In the genomic region with DNA sequence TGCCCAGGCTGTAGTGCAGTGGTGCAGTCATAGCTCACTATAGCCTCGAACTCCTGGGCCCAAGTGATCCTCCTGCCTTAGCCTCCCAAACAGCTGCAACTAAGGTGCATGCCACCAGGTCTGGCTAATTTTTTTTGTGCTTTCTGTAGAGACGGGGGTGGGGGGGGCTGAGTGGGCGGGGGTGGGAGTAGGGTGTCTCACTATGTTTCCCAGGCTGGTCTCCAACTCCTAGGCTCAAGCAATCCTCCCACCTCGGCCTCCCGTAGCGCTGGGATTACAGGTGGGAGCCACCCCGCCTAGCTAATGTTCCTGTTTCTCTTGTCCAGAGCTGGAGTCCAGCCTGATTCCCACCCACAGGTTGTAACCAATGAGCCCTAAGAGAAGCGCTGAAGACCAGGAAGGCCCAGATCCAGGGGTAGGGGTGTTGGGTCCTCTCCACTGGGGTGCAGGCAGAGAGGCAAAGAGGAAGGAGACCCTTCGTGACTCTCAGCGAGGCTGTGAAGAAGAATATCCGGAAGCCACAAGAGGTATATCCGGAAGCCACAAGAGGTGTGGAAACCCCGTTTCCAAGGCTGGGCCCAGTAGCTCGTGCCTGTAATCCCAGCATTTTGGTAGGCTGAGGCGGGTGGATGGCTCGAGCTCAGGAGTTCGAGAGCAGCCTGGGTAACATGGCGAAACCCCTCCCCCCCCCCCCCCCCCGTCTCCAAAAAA, we compare ENCODE assay signal across 8 cellular contexts.
DNase-seq lines count a peak whose midpoint lies in the region.

No MANE protein-coding gene starts in this region.

- no peaks in the 10 kb centered on the region for H3K9me3 Mint-ChIP-seq in activated naive CD8-positive, alpha-beta T cell (ENCODE audit: low read depth)

- DNase-seq in NCI-H2227 (lab: John Stamatoyannopoulos, UW; ENCODE audit: unreplicated experiment): peak; percentile 64
- no peak for DNase-seq in NCI-H2227 treated with DMSO at 0.1 percent for 48 hours (lab: John Stamatoyannopoulos, UW)
- peak; percentile 67 for DNase-seq in SHP77 treated with DMSO at 0.1 percent for 48 hours (lab: John Stamatoyannopoulos, UW)
- peak; percentile 31 for DNase-seq in stimulated activated CD4-positive, alpha-beta T cell treated with anti-CD3 and anti-CD28 coated beads, Interleukin-4, amount 100 ng/mL, for 1 hour
- no peak for DNase-seq in NCI-H524 treated with DMSO at 0.1 percent for 48 hours (lab: John Stamatoyannopoulos, UW)
- DNase-seq in HPDE6-E6E7 (ENCODE audit: extremely low spot score): no peak

- H3K27me3 ChIP-seq in iPS-18a (ENCODE audit: control insufficient read depth, insufficient read depth, low read length): no peaks in the 10 kb centered on the region

- peaks cover 5% of the 10 kb centered on the region for H3K4me1 ChIP-seq in iPS-18a (ENCODE audit: control insufficient read depth, low read depth, low read length)

- peak overlapping the region; percentile 77 for H3K4me3 Mint-ChIP-seq in activated naive CD8-positive, alpha-beta T cell

- H3K9ac ChIP-seq in iPS-18a (ENCODE audit: low read length): peak overlapping the region; percentile 48

- H3K27me3 Mint-ChIP-seq in activated naive CD8-positive, alpha-beta T cell: no peaks in the 10 kb centered on the region

- peaks cover 3% of the 10 kb centered on the region for H3K36me3 Mint-ChIP-seq in activated naive CD8-positive, alpha-beta T cell

- H3K4me1 Mint-ChIP-seq in activated naive CD8-positive, alpha-beta T cell (ENCODE audit: low read depth): peaks cover 18% of the 10 kb centered on the region

- H3K9me3 ChIP-seq in iPS-18a (ENCODE audit: control insufficient read depth, low read depth, low read length): no peaks in the 10 kb centered on the region

- peaks cover 16% of the 10 kb centered on the region for H3K36me3 ChIP-seq in iPS-18a (ENCODE audit: control insufficient read depth, low read depth, low read length)

- peak overlapping the region; percentile 88 for H3K27ac Mint-ChIP-seq in activated naive CD8-positive, alpha-beta T cell

- peak overlapping the region; percentile 75 for H3K27ac ChIP-seq in iPS-18a (ENCODE audit: low read length)

- H3K4me3 ChIP-seq in iPS-18a (ENCODE audit: low read length): peak overlapping the region; percentile 43

Comparison
In these comparisons a context has a peak if more than half of its experiments do, and no peak if none do; other contexts are left out.
1. DNase-seq: peak in NCI-H2227 (single experiment), SHP77 treated with DMSO at 0.1 percent for 48 hours (single experiment) and stimulated activated CD4-positive, alpha-beta T cell treated with anti-CD3 and anti-CD28 coated beads, Interleukin-4, amount 100 ng/mL, for 1 hour (single experiment); none in NCI-H2227 treated with DMSO at 0.1 percent for 48 hours (single experiment), NCI-H524 treated with DMSO at 0.1 percent for 48 hours (single experiment) and HPDE6-E6E7 (single experiment).